22 cellular contexts compared by ENCODE assay signal in genomic region chr11:12685229-12685628, GRCh38. TPM values are rescaled to one million over a fixed set of nuclear protein-coding genes. Genes with fewer than 3 reads are reported as not detected.
A peak's percentile ranks its signal among the peaks of the same experiment; 100 is the strongest.
DNase-seq lines count a peak whose midpoint lies in the region; ATAC-seq lines count a peak whose summit lies in the region.
"Had no signal": no experiment of that assay in that cellular context is flagged by ENCODE, and none has a peak within 500 bp of the region (broad histone marks: within the 10 kb centered on the region; RNA-seq: fewer than 3 reads in every experiment).

No MANE protein-coding gene starts in this region.

- no peak overlapping the region for H4K8ac ChIP-seq in mesenchymal stem cell (ENCODE audit: low read length)

- H3K27ac ChIP-seq in SJSA1 (peak overlapping the region; percentile 15; the same call in 1 of the 2 replicates), mesenchymal stem cell (ENCODE audit: low read length, poor library complexity, severe bottlenecking) (no peak overlapping the region), skeletal muscle tissue (ENCODE audit: low read depth, low read length) (no peak overlapping the region)
- H3K27ac ChIP-seq: coronary artery, right atrium auricular region, SK-N-MC, uterus had no signal

- ATAC-seq in activated CD4-positive, CD25-positive, alpha-beta regulatory T cell treated with anti-CD3 and anti-CD28 coated beads, Interleukin-2, amount 50 U/mL, for 24 hours = no peak
- ATAC-seq in GM21367 (IDR thresholded peaks at IDR 0.05; ENCODE audit: unreplicated experiment) (no peak), GM18867 (IDR thresholded peaks at IDR 0.05; ENCODE audit: unreplicated experiment) (no peak)
- ATAC-seq: activated naive CD4-positive, alpha-beta T cell treated with anti-CD3 and anti-CD28 coated beads, Interleukin-2, amount 50 U/mL, for 72 hours had no signal

- H3K14ac ChIP-seq in mesenchymal stem cell (ENCODE audit: low read length in 2 of 2) = no peak overlapping the region

- no peak overlapping the region for H2BK12ac ChIP-seq in mesenchymal stem cell (ENCODE audit: low read length in 2 of 2)

- H2BK15ac ChIP-seq in mesenchymal stem cell (ENCODE audit: low read depth, poor library complexity, severe bottlenecking) = no peak overlapping the region

- no peak overlapping the region for H3K4ac ChIP-seq in mesenchymal stem cell (ENCODE audit: low read depth in 1 of 2, low read length in 2 of 2)

- H3K79me1 ChIP-seq in mesenchymal stem cell (replicated peaks; ENCODE audit: low read length, poor library complexity, severe bottlenecking) = no peaks in the 10 kb centered on the region

- H3K4me1 ChIP-seq in SJSA1 (replicated peaks) (peaks cover 73% of the 10 kb centered on the region), mesenchymal stem cell (ENCODE audit: control insufficient read depth, insufficient read depth, low read depth, low read length) (peaks cover 22% of the 10 kb centered on the region), skeletal muscle tissue (ENCODE audit: control insufficient read depth in 3 of 3, insufficient read depth in 3 of 3, low read length in 3 of 3) (peaks cover 67 to 85% (median 75%) of the 10 kb centered on the region in 3 donors)
- H3K4me1 ChIP-seq: uterus had no signal

- H3K23ac ChIP-seq in mesenchymal stem cell (ENCODE audit: low read length in 2 of 2) = no peak overlapping the region

- WGBS in mesenchymal stem cell = 100% methylated on average over 1 of the region's 3 CpGs

- no peak overlapping the region for H3K18ac ChIP-seq in mesenchymal stem cell (ENCODE audit: low read depth in 1 of 2, low read length in 2 of 2)

- H3K4me3 ChIP-seq in SJSA1 = no peak overlapping the region
- no peak overlapping the region for H3K4me3 ChIP-seq in mesenchymal stem cell (ENCODE audit: insufficient read depth in 1 of 2, low read depth in 1 of 2, low read length in 2 of 2)
- H3K4me3 ChIP-seq in skeletal muscle tissue (ENCODE audit: low read length in 3 of 3) = no peak overlapping the region
- H3K4me3 ChIP-seq: coronary artery, Peyer's patch, right atrium auricular region, SK-N-MC, uterus had no signal

- H3K9ac ChIP-seq in mesenchymal stem cell (ENCODE audit: low read length) (peak overlapping the region; percentile 46), skeletal muscle tissue (ENCODE audit: low read depth in 1 of 3, low read length in 3 of 3) (peak overlapping the region in 2 of 3 donors; percentile 9 to 18)

- H2AK5ac ChIP-seq in mesenchymal stem cell (ENCODE audit: low read length, severe bottlenecking) = no peak overlapping the region

- no peak overlapping the region for H2BK120ac ChIP-seq in mesenchymal stem cell (ENCODE audit: low read depth, low read length)

- no peak overlapping the region for H3K4me2 ChIP-seq in mesenchymal stem cell (ENCODE audit: low read length, poor library complexity, severe bottlenecking)

- H3K36me3 ChIP-seq in SJSA1 (peaks cover 41% of the 10 kb centered on the region), mesenchymal stem cell (ENCODE audit: control insufficient read depth in 1 of 2, insufficient read depth in 2 of 2, low read depth in 1 of 2, low read length in 2 of 2) (peaks cover 4 to 9% of the 10 kb centered on the region in 2 experiments), skeletal muscle tissue (ENCODE audit: control insufficient read depth in 3 of 3, insufficient read depth in 3 of 3, low read length in 3 of 3) (no peaks in the 10 kb centered on the region)
- H3K36me3 ChIP-seq: Peyer's patch, right atrium auricular region, uterus had no signal

- H3K9me3 ChIP-seq in SJSA1 (replicated peaks) (no peaks in the 10 kb centered on the region), mesenchymal stem cell (ENCODE audit: control insufficient read depth, low read length) (no peaks in the 10 kb centered on the region), skeletal muscle tissue (ENCODE audit: control insufficient read depth in 3 of 3, low read length in 3 of 3) (no peaks in the 10 kb centered on the region)
- H3K9me3 ChIP-seq: Peyer's patch, right atrium auricular region, uterus had no signal

- peak; percentile 64 for DNase-seq in ELR (ENCODE audit: low read depth)
- no peak for DNase-seq in SJSA1 (ENCODE audit: low read depth in 1 of 2, low spot score in 2 of 2)
- no peak for DNase-seq in mesenchymal stem cell
- no peak for DNase-seq in SW480 (ENCODE audit: low spot score)
- DNase-seq: activated CD8-positive, alpha-beta memory T cell treated with anti-CD3 and anti-CD28 coated beads for 24 hours; activated T-cell treated with anti-CD3 and anti-CD28 coated beads, Interleukin-2, amount 50 U/mL, for 48 hours; CD4-positive, CD25-positive, alpha-beta regulatory T cell; MM.1S; NCI-H345; nucleus accumbens; Peyer's patch; stimulated activated CD4-positive, alpha-beta T cell treated with anti-CD3 and anti-CD28 coated beads, Interleukin-1b, Interleukin-23, amount 100 ng/mL, for 48 hours; T1000; uterus had no signal

- H4K91ac ChIP-seq in mesenchymal stem cell (ENCODE audit: low read length) = no peak overlapping the region

- H3K27me3 ChIP-seq in SJSA1 (replicated peaks) (no peaks in the 10 kb centered on the region), mesenchymal stem cell (ENCODE audit: control insufficient read depth in 1 of 2, insufficient read depth in 1 of 2, low read length in 2 of 2) (no peaks in the 10 kb centered on the region), skeletal muscle tissue (ENCODE audit: control insufficient read depth in 3 of 3, insufficient read depth in 3 of 3, low read length in 3 of 3) (no peaks in the 10 kb centered on the region)
- H3K27me3 ChIP-seq: Peyer's patch, right atrium auricular region, uterus had no signal

- no peak overlapping the region for H2AFZ ChIP-seq in mesenchymal stem cell (ENCODE audit: low read depth, low read length)

- H2BK5ac ChIP-seq in mesenchymal stem cell (ENCODE audit: low read depth, low read length, poor library complexity, severe bottlenecking) = no peak overlapping the region

RNA-seq across cellular contexts. Expression of gene TEAD1, which starts 11.0 kb away (rescaled TPM):
- 77.0 and 123 TPM in 2 replicates for total RNA-seq in SJSA1 (2014; rRNA removed; shearing (Covaris generic))
- 60.7 TPM for polyA plus RNA-seq in mesenchymal stem cell (2013, experiment 1 of 2)
- polyA plus RNA-seq in mesenchymal stem cell (2013, experiment 2 of 2) = 58.9 TPM
- total RNA-seq in skeletal muscle tissue = 55.3 TPM
- polyA plus RNA-seq: CD4-positive, CD25-positive, alpha-beta regulatory T cell had no signal
